13 cellular contexts compared by ENCODE assay signal in the genomic region with DNA sequence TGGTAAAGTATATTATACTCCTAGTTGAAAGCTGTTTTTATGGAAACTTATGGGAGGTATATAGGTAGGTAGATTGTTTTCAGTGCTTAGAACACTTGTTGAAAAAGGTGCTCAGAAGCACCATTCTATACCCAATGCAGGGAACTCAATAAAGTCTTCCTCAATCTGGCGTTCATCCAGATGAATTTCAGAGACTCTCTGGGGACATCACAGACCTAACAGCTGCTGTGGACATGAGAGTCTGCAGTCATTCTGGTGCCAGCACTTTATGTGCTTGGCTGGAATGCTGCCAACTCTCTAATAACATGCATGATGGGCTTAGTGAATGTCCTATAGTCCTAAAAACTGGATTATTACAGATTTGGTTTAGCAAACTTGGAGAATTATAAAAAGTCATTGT.
DNase-seq lines count a peak whose midpoint lies in the region; ATAC-seq, FAIRE-seq and TF ChIP-seq lines count a peak whose summit lies in the region.
"Had no signal": no experiment of that assay in that cellular context is flagged by ENCODE, and none has a peak within 500 bp of the region (broad histone marks: within the 10 kb centered on the region; RNA-seq: fewer than 3 reads in every experiment).

No MANE protein-coding gene starts in this region.

- TF ChIP-seq POLR2A in K562 (conservative IDR thresholded peaks at IDR 0.05) (no peak), erythroblast (IDR thresholded peaks at IDR 0.05; ENCODE audit: low read length) (no peak)

- H3K36me3 ChIP-seq in K562 (ENCODE audit: control insufficient read depth, insufficient read depth, low read length) (no peaks in the 10 kb centered on the region), osteoblast (ENCODE audit: insufficient read depth, low read length) (peaks cover 12% of the 10 kb centered on the region)
- H3K36me3 ChIP-seq: transverse colon had no signal

- in situ Hi-C loops in K562 (cut with MboI): no loop called here

- no peak overlapping the region for H3K27ac Mint-ChIP-seq in activated CD4-positive, alpha-beta memory T cell treated with anti-CD3 and anti-CD28 coated beads, Interleukin-2, amount 10 ng/mL, durations not matched to agents 7 days and 5 days
- no peak overlapping the region for H3K27ac Mint-ChIP-seq in stimulated activated memory B cell treated with anti-CD40 and anti-IgM and Interleukin-4, amounts not matched to agents 10 μg/mL and 1 μg/mL and 100 μg/mL, for 72 hours
- H3K27ac Mint-ChIP-seq: activated naive CD4-positive, alpha-beta T cell treated with anti-CD3 and anti-CD28 coated beads, Interleukin-2, amount 50 U/mL, for 24 hours had no signal

- H3K27me3 ChIP-seq in K562 (ENCODE audit: control insufficient read depth in 2 of 2, insufficient read depth in 2 of 2, low read length in 2 of 2) (peaks cover 2 to 19% of the 10 kb centered on the region in 2 experiments; a peak in 3 of 5 replicates), osteoblast (ENCODE audit: insufficient read depth, low read length) (no peaks in the 10 kb centered on the region)
- H3K27me3 ChIP-seq: transverse colon had no signal

- H3K9ac ChIP-seq in K562 (ENCODE audit: insufficient read depth in 1 of 2, low read depth in 2 of 2, low read length in 2 of 2): no peak overlapping the region

- no peaks in the 10 kb centered on the region for H3K79me2 ChIP-seq in K562 (ENCODE audit: control insufficient read depth, insufficient read depth, low read length)
- no peaks in the 10 kb centered on the region for H3K79me2 ChIP-seq in osteoblast (ENCODE audit: insufficient read depth, low read length)

- H3K9me3 Mint-ChIP-seq in activated CD4-positive, alpha-beta memory T cell treated with anti-CD3 and anti-CD28 coated beads, Interleukin-2, amount 10 ng/mL, durations not matched to agents 7 days and 5 days: no peaks in the 10 kb centered on the region
- no peaks in the 10 kb centered on the region for H3K9me3 Mint-ChIP-seq in stimulated activated memory B cell treated with anti-CD40 and anti-IgM and Interleukin-4, amounts not matched to agents 10 μg/mL and 1 μg/mL and 100 μg/mL, for 72 hours

- H3K9me3 ChIP-seq in K562 (replicated peaks; ENCODE audit: control insufficient read depth, insufficient read depth, low read depth, low read length) (no peaks in the 10 kb centered on the region), osteoblast (ENCODE audit: low read depth, low read length) (no peaks in the 10 kb centered on the region)
- H3K9me3 ChIP-seq: transverse colon had no signal

- H3K9me1 ChIP-seq in K562 (ENCODE audit: control insufficient read depth, insufficient read depth, low read length): no peaks in the 10 kb centered on the region

- no peak for ATAC-seq in K562
- no peak for ATAC-seq in stimulated activated memory B cell treated with anti-CD40 and anti-IgM and Interleukin-4, amounts not matched to agents 10 μg/mL and 1 μg/mL and 100 μg/mL, for 72 hours

- TF ChIP-seq CTCF in K562 (IDR thresholded peaks at IDR 0.05 in 2 of 3, conservative IDR thresholded peaks at IDR 0.05 in 1 of 3; ENCODE audit: insufficient read depth in 2 of 3, low read depth in 1 of 3, low read length in 3 of 3): no peak
- no peak for TF ChIP-seq CTCF in osteoblast (IDR thresholded peaks at IDR 0.05; ENCODE audit: extremely low read depth, low read depth, low read length)

- no peak for FAIRE-seq in K562 (lab: Jason Lieb, UNC)
- FAIRE-seq: GM19239 had no signal

- no peaks in the 10 kb centered on the region for H3K36me3 Mint-ChIP-seq in activated CD4-positive, alpha-beta memory T cell treated with anti-CD3 and anti-CD28 coated beads, Interleukin-2, amount 10 ng/mL, durations not matched to agents 7 days and 5 days (ENCODE audit: low read depth)
- no peaks in the 10 kb centered on the region for H3K36me3 Mint-ChIP-seq in stimulated activated memory B cell treated with anti-CD40 and anti-IgM and Interleukin-4, amounts not matched to agents 10 μg/mL and 1 μg/mL and 100 μg/mL, for 72 hours
- H3K36me3 Mint-ChIP-seq: activated naive CD4-positive, alpha-beta T cell treated with anti-CD3 and anti-CD28 coated beads, Interleukin-2, amount 50 U/mL, for 24 hours had no signal

- H3K4me3 Mint-ChIP-seq in activated CD4-positive, alpha-beta memory T cell treated with anti-CD3 and anti-CD28 coated beads, Interleukin-2, amount 10 ng/mL, durations not matched to agents 7 days and 5 days: no peak overlapping the region
- no peak overlapping the region for H3K4me3 Mint-ChIP-seq in stimulated activated memory B cell treated with anti-CD40 and anti-IgM and Interleukin-4, amounts not matched to agents 10 μg/mL and 1 μg/mL and 100 μg/mL, for 72 hours
- H3K4me3 Mint-ChIP-seq: activated naive CD4-positive, alpha-beta T cell treated with anti-CD3 and anti-CD28 coated beads, Interleukin-2, amount 50 U/mL, for 24 hours had no signal

- H3K4me2 ChIP-seq in K562 (ENCODE audit: insufficient read depth, low read length) (no peak overlapping the region), osteoblast (ENCODE audit: insufficient read depth, low read length) (no peak overlapping the region)

- no TSS peak for BruUV-seq in K562 (replicated peaks; lab: Mats Ljungman, UMichigan)

- CTCF ChIA-PET in HEK293T (lab: Yijun Ruan, JAX) (no interaction called here), K562 (lab: Yijun Ruan, JAX; ENCODE audit: low intra/inter-chr PET ratio) (no interaction called here)
- CTCF ChIA-PET in activated CD4-positive, alpha-beta memory T cell treated with anti-CD3 and anti-CD28 coated beads, Interleukin-2, amount 10 ng/mL, durations not matched to agents 7 days and 5 days (lab: Charles Lee): no interaction called here

- no peaks in the 10 kb centered on the region for H3K4me1 Mint-ChIP-seq in activated CD4-positive, alpha-beta memory T cell treated with anti-CD3 and anti-CD28 coated beads, Interleukin-2, amount 10 ng/mL, durations not matched to agents 7 days and 5 days
- no peaks in the 10 kb centered on the region for H3K4me1 Mint-ChIP-seq in stimulated activated memory B cell treated with anti-CD40 and anti-IgM and Interleukin-4, amounts not matched to agents 10 μg/mL and 1 μg/mL and 100 μg/mL, for 72 hours
- H3K4me1 Mint-ChIP-seq: activated naive CD4-positive, alpha-beta T cell treated with anti-CD3 and anti-CD28 coated beads, Interleukin-2, amount 50 U/mL, for 24 hours had no signal

- H3K27me3 Mint-ChIP-seq in activated CD4-positive, alpha-beta memory T cell treated with anti-CD3 and anti-CD28 coated beads, Interleukin-2, amount 10 ng/mL, durations not matched to agents 7 days and 5 days: peaks cover 4% of the 10 kb centered on the region
- H3K27me3 Mint-ChIP-seq in stimulated activated memory B cell treated with anti-CD40 and anti-IgM and Interleukin-4, amounts not matched to agents 10 μg/mL and 1 μg/mL and 100 μg/mL, for 72 hours: peaks cover 18% of the 10 kb centered on the region
- H3K27me3 Mint-ChIP-seq: activated naive CD4-positive, alpha-beta T cell treated with anti-CD3 and anti-CD28 coated beads, Interleukin-2, amount 50 U/mL, for 24 hours had no signal

- 0% methylated on average over 1 of the region's 1 CpG for WGBS in K562 (ENCODE audit: insufficient coverage, low coverage, missing lambda C conversion rate)

- H3K4me3 ChIP-seq in K562 (no peak overlapping the region), osteoblast (ENCODE audit: insufficient read depth, low read length) (no peak overlapping the region)
- H3K4me3 ChIP-seq: transverse colon had no signal

- DNase-seq in HEK293T (ENCODE audit: extremely low spot score) (peak; percentile 60), NCI-H2171 (lab: John Stamatoyannopoulos, UW) (peak; percentile 96), K562 (ENCODE audit: extremely low read depth in 1 of 4, low spot score in 3 of 4) (no peak), osteoblast (ENCODE audit: insufficient read length, low spot score, missing footprints) (peak; percentile 15), erythroblast (lab: John Stamatoyannopoulos, UW) (no peak)
- no peak for DNase-seq in activated T-cell treated with anti-CD3 and anti-CD28 coated beads, Interleukin-2, amount 50 U/mL, for 1 hour
- DNase-seq in activated CD4-positive, alpha-beta memory T cell treated with anti-CD3 and anti-CD28 coated beads, Interleukin-2, amount 10 ng/mL, durations not matched to agents 7 days and 5 days: no peak
- DNase-seq: Karpas-422, T-helper 9 cell, transverse colon had no signal

- POLR2A ChIA-PET in HEK293T (lab: Yijun Ruan, JAX) (no interaction called here), K562 (lab: Yijun Ruan, JAX) (no interaction called here)
- POLR2A ChIA-PET in activated CD4-positive, alpha-beta memory T cell treated with anti-CD3 and anti-CD28 coated beads, Interleukin-2, amount 10 ng/mL, durations not matched to agents 7 days and 5 days (lab: Charles Lee): no interaction called here

- H2AFZ ChIP-seq in K562 (ENCODE audit: low read depth, low read length): no peak overlapping the region
- no peak overlapping the region for H2AFZ ChIP-seq in osteoblast (ENCODE audit: low read length)

- intact Hi-C loops in K562 (cut with micrococcal nuclease): no loop called here

- no peak for TF ChIP-seq EP300 in K562 (IDR thresholded peaks at IDR 0.05; ENCODE audit: low read length)

- TF ChIP-seq RAD21 in K562 (CRISPR knock-in tag; conservative IDR thresholded peaks at IDR 0.05 in 1 of 2, IDR thresholded peaks at IDR 0.05 in 1 of 2): no peak

- no peaks in the 10 kb centered on the region for H3K4me1 ChIP-seq in K562 (replicated peaks in 1 of 2; ENCODE audit: control insufficient read depth in 2 of 2, insufficient read depth in 2 of 2, low read length in 2 of 2)
- H3K4me1 ChIP-seq in osteoblast (ENCODE audit: insufficient read depth, low read length): no peaks in the 10 kb centered on the region

- H3K27ac ChIP-seq in K562 (ENCODE audit: extremely low read depth, low read depth, low read length) (no peak overlapping the region), osteoblast (ENCODE audit: low read depth, low read length) (no peak overlapping the region)

- H4K20me1 ChIP-seq in K562 (replicated peaks; ENCODE audit: control insufficient read depth, insufficient read depth, low read length) (0 out of 2 replicates have a peak, but pooled peaks cover 3% of the 10 kb centered on the region), osteoblast (ENCODE audit: insufficient read depth, low read length) (no peaks in the 10 kb centered on the region)

TF ChIP-seq in HEK293T, 16 proteins besides CTCF, POLR2A, EP300 and RAD21 (continues in another document):
- TF ChIP-seq SP1 (IDR thresholded peaks at IDR 0.05): no peak
- no peak for TF ChIP-seq ZNF384 (IDR thresholded peaks at IDR 0.05)
- TF ChIP-seq L3MBTL2 (conservative IDR thresholded peaks at IDR 0.05): no peak
- TF ChIP-seq HDGF (IDR thresholded peaks at IDR 0.05; ENCODE audit: borderline replicate concordance): no peak
- no peak for TF ChIP-seq FOXA1 (IDR thresholded peaks at IDR 0.05)
- TF ChIP-seq FOXK2 (IDR thresholded peaks at IDR 0.05): no peak

TF ChIP-seq in K562, 482 proteins besides CTCF, POLR2A, EP300 and RAD21 (continues in another document):
- TF ChIP-seq NFIC (IDR thresholded peaks at IDR 0.05): peak; percentile 36; the same call in 1 of the 2 replicates
- no peak for TF ChIP-seq SMC3 (conservative IDR thresholded peaks at IDR 0.05; ENCODE audit: insufficient read depth, low read depth, low read length)

Comparison
In these comparisons a context has a peak if more than half of its experiments do, and no peak if none do; other contexts are left out.
1. DNase-seq: peak in HEK293T (single experiment), NCI-H2171 (single experiment) and osteoblast (single experiment); none in K562 (0 of 4), activated T-cell treated with anti-CD3 and anti-CD28 coated beads, Interleukin-2, amount 50 U/mL, for 1 hour (single experiment), activated CD4-positive, alpha-beta memory T cell treated with anti-CD3 and anti-CD28 coated beads, Interleukin-2, amount 10 ng/mL, durations not matched to agents 7 days and 5 days (single experiment) and erythroblast (0 of 2).